In genomic region chr1:83083589-83084224, GRCh38 we compare ENCODE assay signal across 25 cellular contexts.
"Had no signal": no experiment of that assay in that cellular context is flagged by ENCODE, and none has a peak within 500 bp of the region (broad histone marks: within the 10 kb centered on the region; RNA-seq: fewer than 3 reads in every experiment).

No MANE protein-coding gene starts in this region.

- H3K9me3 ChIP-seq: ascending aorta, left lung, lower lobe of right lung, spleen, tibial nerve had no signal

- H3K4me1 ChIP-seq: ascending aorta, heart right ventricle, left lung, lower lobe of right lung, neural progenitor cell, spleen, tibial nerve had no signal

- H3K4me3 ChIP-seq: ascending aorta, cardiac muscle cell, coronary artery, dorsolateral prefrontal cortex, heart right ventricle, left lung, lower lobe of right lung, neural progenitor cell, spleen, tibial nerve had no signal

- H3K27me3 ChIP-seq: ascending aorta, cardiac muscle cell, dorsolateral prefrontal cortex, heart right ventricle, left lung, neural progenitor cell, spleen, tibial nerve had no signal

- H3K27ac ChIP-seq: ascending aorta, cardiac muscle cell, coronary artery, dorsolateral prefrontal cortex, heart right ventricle, left lung, lower lobe of right lung, neural progenitor cell, spleen, tibial nerve had no signal

- DNase-seq: activated CD4-positive, alpha-beta T cell treated with anti-CD3 and anti-CD28 coated beads for 4 hours; activated CD4-positive, alpha-beta T cell treated with anti-CD3 and anti-CD28 coated beads, Interleukin-2, amount 50 U/mL, for 48 hours; activated CD8-positive, alpha-beta memory T cell treated with anti-CD3 and anti-CD28 coated beads for 24 hours; activated effector memory CD4-positive, alpha-beta T cell treated with anti-CD3 and anti-CD28 coated beads, Interleukin-2, amount 50 U/mL, for 16 hours; activated naive CD4-positive, alpha-beta T cell treated with anti-CD3 and anti-CD28 coated beads for 36 hours; activated naive CD8-positive, alpha-beta T cell treated with anti-CD3 and anti-CD28 coated beads for 36 hours; cerebellar nuclear complex; dorsolateral prefrontal cortex; foreskin fibroblast; heart right ventricle; left lung; lower lobe of right lung; mesenchymal stem cell; natural killer cell; occipital lobe; posterior cingulate gyrus; right cardiac atrium; spleen; stimulated activated CD4-positive, alpha-beta T cell treated with anti-CD3 and anti-CD28 coated beads, Interleukin-2, amount 100 ng/mL, for 48 hours; stimulated activated naive CD4-positive, alpha-beta T cell treated with Interleukin-2 at 50 U/mL for 16 hours had no signal

- H3K36me3 ChIP-seq: ascending aorta, cardiac muscle cell, heart right ventricle, left lung, lower lobe of right lung, neural progenitor cell, spleen, tibial nerve had no signal
